1 cellular context compared by ENCODE assay signal in the genomic region with DNA sequence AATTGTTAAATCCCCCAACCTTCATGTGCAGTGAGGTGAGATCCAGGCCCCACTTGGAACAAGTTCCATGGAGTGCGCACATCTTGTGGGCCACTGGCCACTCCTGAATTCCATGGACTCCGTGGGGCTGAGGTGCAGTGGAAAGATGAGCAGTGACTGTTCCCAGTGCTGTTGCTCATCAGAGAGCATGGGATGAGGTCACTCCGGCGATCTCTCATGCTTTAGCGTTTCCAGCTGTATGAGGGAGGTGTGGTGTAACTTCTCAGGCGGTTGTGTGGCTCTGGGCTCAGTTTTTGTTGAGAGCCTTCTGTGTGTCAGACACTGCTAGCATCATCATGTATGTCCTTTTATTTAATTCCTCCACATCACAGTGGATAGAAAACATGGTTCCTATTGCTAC.
TF ChIP-seq lines count a peak whose summit lies in the region.

No MANE protein-coding gene starts in this region.

TF ChIP-seq in SK-N-SH treated with all-trans-retinoic acid at 6 μM for 48 hours, 23 proteins besides CTCF, POLR2A, EP300 and RAD21 (continued from another document):
- TF ChIP-seq, protein P1, sequence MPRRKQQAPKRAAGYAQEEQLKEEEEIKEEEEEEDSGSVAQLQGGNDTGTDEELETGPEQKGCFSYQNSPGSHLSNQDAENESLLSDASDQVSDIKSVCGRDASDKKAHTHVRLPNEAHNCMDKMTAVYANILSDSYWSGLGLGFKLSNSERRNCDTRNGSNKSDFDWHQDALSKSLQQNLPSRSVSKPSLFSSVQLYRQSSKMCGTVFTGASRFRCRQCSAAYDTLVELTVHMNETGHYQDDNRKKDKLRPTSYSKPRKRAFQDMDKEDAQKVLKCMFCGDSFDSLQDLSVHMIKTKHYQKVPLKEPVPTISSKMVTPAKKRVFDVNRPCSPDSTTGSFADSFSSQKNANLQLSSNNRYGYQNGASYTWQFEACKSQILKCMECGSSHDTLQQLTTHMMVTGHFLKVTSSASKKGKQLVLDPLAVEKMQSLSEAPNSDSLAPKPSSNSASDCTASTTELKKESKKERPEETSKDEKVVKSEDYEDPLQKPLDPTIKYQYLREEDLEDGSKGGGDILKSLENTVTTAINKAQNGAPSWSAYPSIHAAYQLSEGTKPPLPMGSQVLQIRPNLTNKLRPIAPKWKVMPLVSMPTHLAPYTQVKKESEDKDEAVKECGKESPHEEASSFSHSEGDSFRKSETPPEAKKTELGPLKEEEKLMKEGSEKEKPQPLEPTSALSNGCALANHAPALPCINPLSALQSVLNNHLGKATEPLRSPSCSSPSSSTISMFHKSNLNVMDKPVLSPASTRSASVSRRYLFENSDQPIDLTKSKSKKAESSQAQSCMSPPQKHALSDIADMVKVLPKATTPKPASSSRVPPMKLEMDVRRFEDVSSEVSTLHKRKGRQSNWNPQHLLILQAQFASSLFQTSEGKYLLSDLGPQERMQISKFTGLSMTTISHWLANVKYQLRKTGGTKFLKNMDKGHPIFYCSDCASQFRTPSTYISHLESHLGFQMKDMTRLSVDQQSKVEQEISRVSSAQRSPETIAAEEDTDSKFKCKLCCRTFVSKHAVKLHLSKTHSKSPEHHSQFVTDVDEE (CRISPR knock-in tag; IDR thresholded peaks at IDR 0.05), result no peak
- TF ChIP-seq TOX (CRISPR knock-in tag; IDR thresholded peaks at IDR 0.05; ENCODE audit: borderline replicate concordance) (no peak), PPARA (CRISPR knock-in tag; IDR thresholded peaks at IDR 0.05; ENCODE audit: borderline replicate concordance) (no peak), SNAI2 (CRISPR knock-in tag; IDR thresholded peaks at IDR 0.05) (no peak), CSDC2 (CRISPR knock-in tag; IDR thresholded peaks at IDR 0.05) (no peak), GLIS3 (CRISPR knock-in tag; IDR thresholded peaks at IDR 0.05) (no peak)
- TF ChIP-seq, protein P2, sequence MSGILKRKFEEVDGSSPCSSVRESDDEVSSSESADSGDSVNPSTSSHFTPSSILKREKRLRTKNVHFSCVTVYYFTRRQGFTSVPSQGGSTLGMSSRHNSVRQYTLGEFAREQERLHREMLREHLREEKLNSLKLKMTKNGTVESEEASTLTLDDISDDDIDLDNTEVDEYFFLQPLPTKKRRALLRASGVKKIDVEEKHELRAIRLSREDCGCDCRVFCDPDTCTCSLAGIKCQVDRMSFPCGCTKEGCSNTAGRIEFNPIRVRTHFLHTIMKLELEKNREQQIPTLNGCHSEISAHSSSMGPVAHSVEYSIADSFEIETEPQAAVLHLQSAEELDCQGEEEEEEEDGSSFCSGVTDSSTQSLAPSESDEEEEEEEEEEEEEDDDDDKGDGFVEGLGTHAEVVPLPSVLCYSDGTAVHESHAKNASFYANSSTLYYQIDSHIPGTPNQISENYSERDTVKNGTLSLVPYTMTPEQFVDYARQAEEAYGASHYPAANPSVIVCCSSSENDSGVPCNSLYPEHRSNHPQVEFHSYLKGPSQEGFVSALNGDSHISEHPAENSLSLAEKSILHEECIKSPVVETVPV (CRISPR knock-in tag; IDR thresholded peaks at IDR 0.05), result no peak
TF ChIP-seq in SK-N-SH treated with all-trans-retinoic acid at 6 μM for 48 hours: peak in this region for 0.
